Comparison of ENCODE assay signal across 2 cellular contexts in the genomic region with DNA sequence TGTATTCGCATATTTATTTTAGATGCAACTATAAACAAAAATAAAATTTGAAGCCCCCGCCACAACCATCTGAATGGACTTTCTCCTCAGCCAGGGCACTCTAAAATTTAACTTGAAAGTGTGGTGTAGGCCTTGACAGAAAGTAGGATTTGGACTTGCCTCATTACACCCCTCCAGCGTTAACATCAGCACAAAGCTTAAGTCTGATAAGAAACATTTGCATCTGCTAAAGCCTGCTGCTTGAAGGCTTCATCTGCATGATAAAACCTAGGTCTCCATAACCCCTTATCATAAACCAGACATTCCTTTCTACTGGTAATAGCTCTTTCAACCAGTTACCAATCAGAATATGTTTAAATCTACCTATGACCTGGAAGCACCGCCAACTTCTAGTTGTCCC.
TF ChIP-seq lines count a peak whose summit lies in the region.

No MANE protein-coding gene starts in this region.

TF ChIP-seq in GM23338, 12 proteins besides CTCF, POLR2A, EP300 and RAD21 (continued from another document):
- TF ChIP-seq, protein P1, sequence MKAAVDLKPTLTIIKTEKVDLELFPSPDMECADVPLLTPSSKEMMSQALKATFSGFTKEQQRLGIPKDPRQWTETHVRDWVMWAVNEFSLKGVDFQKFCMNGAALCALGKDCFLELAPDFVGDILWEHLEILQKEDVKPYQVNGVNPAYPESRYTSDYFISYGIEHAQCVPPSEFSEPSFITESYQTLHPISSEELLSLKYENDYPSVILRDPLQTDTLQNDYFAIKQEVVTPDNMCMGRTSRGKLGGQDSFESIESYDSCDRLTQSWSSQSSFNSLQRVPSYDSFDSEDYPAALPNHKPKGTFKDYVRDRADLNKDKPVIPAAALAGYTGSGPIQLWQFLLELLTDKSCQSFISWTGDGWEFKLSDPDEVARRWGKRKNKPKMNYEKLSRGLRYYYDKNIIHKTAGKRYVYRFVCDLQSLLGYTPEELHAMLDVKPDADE (IDR thresholded peaks at IDR 0.05): no peak
- TF ChIP-seq NANOG (IDR thresholded peaks at IDR 0.05; ENCODE audit: borderline replicate concordance) (no peak), CREB1 (CRISPR knock-in tag; IDR thresholded peaks at IDR 0.05; ENCODE audit: low read depth) (no peak), ZNF331 (CRISPR knock-in tag; IDR thresholded peaks at IDR 0.05; ENCODE audit: low read depth) (no peak), EZH2 (IDR thresholded peaks at IDR 0.05; ENCODE audit: low read depth, unreplicated experiment) (no peak), JUNB (IDR thresholded peaks at IDR 0.05; ENCODE audit: unreplicated experiment) (no peak), POLR2AphosphoS5 (IDR thresholded peaks at IDR 0.05; ENCODE audit: low read depth) (no peak), STAT1 (IDR thresholded peaks at IDR 0.05; ENCODE audit: unreplicated experiment) (no peak)
- TF ChIP-seq, protein P2, sequence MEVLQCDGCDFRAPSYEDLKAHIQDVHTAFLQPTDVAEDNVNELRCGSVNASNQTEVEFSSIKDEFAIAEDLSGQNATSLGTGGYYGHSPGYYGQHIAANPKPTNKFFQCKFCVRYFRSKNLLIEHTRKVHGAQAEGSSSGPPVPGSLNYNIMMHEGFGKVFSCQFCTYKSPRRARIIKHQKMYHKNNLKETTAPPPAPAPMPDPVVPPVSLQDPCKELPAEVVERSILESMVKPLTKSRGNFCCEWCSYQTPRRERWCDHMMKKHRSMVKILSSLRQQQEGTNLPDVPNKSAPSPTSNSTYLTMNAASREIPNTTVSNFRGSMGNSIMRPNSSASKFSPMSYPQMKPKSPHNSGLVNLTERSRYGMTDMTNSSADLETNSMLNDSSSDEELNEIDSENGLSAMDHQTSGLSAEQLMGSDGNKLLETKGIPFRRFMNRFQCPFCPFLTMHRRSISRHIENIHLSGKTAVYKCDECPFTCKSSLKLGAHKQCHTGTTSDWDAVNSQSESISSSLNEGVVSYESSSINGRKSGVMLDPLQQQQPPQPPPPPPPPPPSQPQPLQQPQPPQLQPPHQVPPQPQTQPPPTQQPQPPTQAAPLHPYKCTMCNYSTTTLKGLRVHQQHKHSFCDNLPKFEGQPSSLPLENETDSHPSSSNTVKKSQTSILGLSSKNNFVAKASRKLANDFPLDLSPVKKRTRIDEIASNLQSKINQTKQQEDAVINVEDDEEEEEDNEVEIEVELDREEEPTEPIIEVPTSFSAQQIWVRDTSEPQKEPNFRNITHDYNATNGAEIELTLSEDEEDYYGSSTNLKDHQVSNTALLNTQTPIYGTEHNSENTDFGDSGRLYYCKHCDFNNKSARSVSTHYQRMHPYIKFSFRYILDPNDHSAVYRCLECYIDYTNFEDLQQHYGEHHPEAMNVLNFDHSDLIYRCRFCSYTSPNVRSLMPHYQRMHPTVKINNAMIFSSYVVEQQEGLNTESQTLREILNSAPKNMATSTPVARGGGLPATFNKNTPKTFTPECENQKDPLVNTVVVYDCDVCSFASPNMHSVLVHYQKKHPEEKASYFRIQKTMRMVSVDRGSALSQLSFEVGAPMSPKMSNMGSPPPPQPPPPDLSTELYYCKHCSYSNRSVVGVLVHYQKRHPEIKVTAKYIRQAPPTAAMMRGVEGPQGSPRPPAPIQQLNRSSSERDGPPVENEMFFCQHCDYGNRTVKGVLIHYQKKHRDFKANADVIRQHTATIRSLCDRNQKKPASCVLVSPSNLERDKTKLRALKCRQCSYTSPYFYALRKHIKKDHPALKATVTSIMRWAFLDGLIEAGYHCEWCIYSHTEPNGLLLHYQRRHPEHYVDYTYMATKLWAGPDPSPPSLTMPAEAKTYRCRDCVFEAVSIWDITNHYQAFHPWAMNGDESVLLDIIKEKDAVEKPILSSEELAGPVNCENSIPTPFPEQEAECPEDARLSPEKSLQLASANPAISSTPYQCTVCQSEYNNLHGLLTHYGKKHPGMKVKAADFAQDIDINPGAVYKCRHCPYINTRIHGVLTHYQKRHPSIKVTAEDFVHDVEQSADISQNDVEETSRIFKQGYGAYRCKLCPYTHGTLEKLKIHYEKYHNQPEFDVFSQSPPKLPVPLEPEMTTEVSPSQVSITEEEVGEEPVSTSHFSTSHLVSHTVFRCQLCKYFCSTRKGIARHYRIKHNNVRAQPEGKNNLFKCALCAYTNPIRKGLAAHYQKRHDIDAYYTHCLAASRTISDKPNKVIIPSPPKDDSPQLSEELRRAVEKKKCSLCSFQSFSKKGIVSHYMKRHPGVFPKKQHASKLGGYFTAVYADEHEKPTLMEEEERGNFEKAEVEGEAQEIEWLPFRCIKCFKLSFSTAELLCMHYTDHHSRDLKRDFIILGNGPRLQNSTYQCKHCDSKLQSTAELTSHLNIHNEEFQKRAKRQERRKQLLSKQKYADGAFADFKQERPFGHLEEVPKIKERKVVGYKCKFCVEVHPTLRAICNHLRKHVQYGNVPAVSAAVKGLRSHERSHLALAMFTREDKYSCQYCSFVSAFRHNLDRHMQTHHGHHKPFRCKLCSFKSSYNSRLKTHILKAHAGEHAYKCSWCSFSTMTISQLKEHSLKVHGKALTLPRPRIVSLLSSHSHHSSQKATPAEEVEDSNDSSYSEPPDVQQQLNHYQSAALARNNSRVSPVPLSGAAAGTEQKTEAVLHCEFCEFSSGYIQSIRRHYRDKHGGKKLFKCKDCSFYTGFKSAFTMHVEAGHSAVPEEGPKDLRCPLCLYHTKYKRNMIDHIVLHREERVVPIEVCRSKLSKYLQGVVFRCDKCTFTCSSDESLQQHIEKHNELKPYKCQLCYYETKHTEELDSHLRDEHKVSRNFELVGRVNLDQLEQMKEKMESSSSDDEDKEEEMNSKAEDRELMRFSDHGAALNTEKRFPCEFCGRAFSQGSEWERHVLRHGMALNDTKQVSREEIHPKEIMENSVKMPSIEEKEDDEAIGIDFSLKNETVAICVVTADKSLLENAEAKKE (CRISPR knock-in tag; IDR thresholded peaks at IDR 0.05): no peak
- TF ChIP-seq, protein P3, sequence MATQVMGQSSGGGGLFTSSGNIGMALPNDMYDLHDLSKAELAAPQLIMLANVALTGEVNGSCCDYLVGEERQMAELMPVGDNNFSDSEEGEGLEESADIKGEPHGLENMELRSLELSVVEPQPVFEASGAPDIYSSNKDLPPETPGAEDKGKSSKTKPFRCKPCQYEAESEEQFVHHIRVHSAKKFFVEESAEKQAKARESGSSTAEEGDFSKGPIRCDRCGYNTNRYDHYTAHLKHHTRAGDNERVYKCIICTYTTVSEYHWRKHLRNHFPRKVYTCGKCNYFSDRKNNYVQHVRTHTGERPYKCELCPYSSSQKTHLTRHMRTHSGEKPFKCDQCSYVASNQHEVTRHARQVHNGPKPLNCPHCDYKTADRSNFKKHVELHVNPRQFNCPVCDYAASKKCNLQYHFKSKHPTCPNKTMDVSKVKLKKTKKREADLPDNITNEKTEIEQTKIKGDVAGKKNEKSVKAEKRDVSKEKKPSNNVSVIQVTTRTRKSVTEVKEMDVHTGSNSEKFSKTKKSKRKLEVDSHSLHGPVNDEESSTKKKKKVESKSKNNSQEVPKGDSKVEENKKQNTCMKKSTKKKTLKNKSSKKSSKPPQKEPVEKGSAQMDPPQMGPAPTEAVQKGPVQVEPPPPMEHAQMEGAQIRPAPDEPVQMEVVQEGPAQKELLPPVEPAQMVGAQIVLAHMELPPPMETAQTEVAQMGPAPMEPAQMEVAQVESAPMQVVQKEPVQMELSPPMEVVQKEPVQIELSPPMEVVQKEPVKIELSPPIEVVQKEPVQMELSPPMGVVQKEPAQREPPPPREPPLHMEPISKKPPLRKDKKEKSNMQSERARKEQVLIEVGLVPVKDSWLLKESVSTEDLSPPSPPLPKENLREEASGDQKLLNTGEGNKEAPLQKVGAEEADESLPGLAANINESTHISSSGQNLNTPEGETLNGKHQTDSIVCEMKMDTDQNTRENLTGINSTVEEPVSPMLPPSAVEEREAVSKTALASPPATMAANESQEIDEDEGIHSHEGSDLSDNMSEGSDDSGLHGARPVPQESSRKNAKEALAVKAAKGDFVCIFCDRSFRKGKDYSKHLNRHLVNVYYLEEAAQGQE (IDR thresholded peaks at IDR 0.05; ENCODE audit: unreplicated experiment): no peak

TF ChIP-seq in WTC11, 78 proteins besides CTCF, POLR2A, EP300 and RAD21:
- TF ChIP-seq, protein P4, sequence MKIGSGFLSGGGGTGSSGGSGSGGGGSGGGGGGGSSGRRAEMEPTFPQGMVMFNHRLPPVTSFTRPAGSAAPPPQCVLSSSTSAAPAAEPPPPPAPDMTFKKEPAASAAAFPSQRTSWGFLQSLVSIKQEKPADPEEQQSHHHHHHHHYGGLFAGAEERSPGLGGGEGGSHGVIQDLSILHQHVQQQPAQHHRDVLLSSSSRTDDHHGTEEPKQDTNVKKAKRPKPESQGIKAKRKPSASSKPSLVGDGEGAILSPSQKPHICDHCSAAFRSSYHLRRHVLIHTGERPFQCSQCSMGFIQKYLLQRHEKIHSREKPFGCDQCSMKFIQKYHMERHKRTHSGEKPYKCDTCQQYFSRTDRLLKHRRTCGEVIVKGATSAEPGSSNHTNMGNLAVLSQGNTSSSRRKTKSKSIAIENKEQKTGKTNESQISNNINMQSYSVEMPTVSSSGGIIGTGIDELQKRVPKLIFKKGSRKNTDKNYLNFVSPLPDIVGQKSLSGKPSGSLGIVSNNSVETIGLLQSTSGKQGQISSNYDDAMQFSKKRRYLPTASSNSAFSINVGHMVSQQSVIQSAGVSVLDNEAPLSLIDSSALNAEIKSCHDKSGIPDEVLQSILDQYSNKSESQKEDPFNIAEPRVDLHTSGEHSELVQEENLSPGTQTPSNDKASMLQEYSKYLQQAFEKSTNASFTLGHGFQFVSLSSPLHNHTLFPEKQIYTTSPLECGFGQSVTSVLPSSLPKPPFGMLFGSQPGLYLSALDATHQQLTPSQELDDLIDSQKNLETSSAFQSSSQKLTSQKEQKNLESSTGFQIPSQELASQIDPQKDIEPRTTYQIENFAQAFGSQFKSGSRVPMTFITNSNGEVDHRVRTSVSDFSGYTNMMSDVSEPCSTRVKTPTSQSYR (CRISPR knock-in tag; IDR thresholded peaks at IDR 0.05): no peak
- TF ChIP-seq CREB1 (CRISPR knock-in tag; IDR thresholded peaks at IDR 0.05): no peak
- TF ChIP-seq SMAD3 (CRISPR knock-in tag; IDR thresholded peaks at IDR 0.05; ENCODE audit: borderline replicate concordance): no peak
- no peak for TF ChIP-seq ZNF423 (CRISPR knock-in tag; IDR thresholded peaks at IDR 0.05)
- no peak for TF ChIP-seq ZNF121 (CRISPR knock-in tag; IDR thresholded peaks at IDR 0.05)
- no peak for TF ChIP-seq ELF4 (CRISPR knock-in tag; IDR thresholded peaks at IDR 0.05; ENCODE audit: low read depth)
- TF ChIP-seq, protein P5, sequence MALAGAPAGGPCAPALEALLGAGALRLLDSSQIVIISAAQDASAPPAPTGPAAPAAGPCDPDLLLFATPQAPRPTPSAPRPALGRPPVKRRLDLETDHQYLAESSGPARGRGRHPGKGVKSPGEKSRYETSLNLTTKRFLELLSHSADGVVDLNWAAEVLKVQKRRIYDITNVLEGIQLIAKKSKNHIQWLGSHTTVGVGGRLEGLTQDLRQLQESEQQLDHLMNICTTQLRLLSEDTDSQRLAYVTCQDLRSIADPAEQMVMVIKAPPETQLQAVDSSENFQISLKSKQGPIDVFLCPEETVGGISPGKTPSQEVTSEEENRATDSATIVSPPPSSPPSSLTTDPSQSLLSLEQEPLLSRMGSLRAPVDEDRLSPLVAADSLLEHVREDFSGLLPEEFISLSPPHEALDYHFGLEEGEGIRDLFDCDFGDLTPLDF (CRISPR knock-in tag; IDR thresholded peaks at IDR 0.05): no peak
- no peak for TF ChIP-seq JUN (CRISPR knock-in tag; IDR thresholded peaks at IDR 0.05)
- TF ChIP-seq CREM (CRISPR knock-in tag; IDR thresholded peaks at IDR 0.05): no peak
- TF ChIP-seq, protein P6, sequence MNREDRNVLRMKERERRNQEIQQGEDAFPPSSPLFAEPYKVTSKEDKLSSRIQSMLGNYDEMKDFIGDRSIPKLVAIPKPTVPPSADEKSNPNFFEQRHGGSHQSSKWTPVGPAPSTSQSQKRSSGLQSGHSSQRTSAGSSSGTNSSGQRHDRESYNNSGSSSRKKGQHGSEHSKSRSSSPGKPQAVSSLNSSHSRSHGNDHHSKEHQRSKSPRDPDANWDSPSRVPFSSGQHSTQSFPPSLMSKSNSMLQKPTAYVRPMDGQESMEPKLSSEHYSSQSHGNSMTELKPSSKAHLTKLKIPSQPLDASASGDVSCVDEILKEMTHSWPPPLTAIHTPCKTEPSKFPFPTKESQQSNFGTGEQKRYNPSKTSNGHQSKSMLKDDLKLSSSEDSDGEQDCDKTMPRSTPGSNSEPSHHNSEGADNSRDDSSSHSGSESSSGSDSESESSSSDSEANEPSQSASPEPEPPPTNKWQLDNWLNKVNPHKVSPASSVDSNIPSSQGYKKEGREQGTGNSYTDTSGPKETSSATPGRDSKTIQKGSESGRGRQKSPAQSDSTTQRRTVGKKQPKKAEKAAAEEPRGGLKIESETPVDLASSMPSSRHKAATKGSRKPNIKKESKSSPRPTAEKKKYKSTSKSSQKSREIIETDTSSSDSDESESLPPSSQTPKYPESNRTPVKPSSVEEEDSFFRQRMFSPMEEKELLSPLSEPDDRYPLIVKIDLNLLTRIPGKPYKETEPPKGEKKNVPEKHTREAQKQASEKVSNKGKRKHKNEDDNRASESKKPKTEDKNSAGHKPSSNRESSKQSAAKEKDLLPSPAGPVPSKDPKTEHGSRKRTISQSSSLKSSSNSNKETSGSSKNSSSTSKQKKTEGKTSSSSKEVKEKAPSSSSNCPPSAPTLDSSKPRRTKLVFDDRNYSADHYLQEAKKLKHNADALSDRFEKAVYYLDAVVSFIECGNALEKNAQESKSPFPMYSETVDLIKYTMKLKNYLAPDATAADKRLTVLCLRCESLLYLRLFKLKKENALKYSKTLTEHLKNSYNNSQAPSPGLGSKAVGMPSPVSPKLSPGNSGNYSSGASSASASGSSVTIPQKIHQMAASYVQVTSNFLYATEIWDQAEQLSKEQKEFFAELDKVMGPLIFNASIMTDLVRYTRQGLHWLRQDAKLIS (CRISPR knock-in tag; IDR thresholded peaks at IDR 0.05; ENCODE audit: borderline replicate concordance): no peak
- no peak for TF ChIP-seq OVOL2 (CRISPR knock-in tag; IDR thresholded peaks at IDR 0.05; ENCODE audit: borderline replicate concordance)
- no peak for TF ChIP-seq NR1H2 (CRISPR knock-in tag; IDR thresholded peaks at IDR 0.05)
- TF ChIP-seq, protein P7, sequence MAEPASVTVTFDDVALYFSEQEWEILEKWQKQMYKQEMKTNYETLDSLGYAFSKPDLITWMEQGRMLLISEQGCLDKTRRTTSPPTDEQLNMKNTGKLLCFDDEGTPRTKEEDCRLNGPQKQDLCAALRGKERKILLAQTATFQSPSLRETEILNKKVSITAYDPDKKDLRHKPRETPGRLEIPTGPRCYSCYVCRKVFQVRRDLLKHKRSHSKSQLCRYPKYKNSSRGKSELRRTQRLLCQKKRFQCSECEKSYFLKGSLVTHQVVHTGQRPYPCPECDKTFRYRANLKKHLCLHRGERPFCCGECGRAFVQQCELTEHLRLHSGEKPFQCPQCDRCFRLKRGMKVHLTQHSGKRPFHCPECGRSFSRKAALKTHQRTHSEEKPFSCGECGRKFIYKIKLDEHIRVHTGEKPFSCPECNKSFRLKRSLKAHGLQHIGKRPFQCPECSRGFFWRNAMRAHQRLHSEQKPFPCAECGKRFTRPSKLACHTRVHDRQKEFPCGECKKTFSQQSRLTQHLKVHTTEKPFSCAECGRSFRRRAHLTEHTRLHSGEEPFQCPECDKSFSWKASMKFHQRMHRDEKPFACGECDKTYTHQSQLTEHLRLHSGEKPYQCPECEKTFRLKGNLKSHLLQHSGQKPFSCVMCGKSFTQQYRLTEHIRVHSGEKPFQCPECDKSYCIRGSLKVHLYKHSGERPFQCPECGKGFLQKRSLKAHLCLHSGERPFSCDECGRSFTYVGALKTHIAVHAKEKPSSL (CRISPR knock-in tag; conservative IDR thresholded peaks at IDR 0.05): no peak
- no peak for TF ChIP-seq SOX15 (CRISPR knock-in tag; IDR thresholded peaks at IDR 0.05)
- TF ChIP-seq, protein P8, sequence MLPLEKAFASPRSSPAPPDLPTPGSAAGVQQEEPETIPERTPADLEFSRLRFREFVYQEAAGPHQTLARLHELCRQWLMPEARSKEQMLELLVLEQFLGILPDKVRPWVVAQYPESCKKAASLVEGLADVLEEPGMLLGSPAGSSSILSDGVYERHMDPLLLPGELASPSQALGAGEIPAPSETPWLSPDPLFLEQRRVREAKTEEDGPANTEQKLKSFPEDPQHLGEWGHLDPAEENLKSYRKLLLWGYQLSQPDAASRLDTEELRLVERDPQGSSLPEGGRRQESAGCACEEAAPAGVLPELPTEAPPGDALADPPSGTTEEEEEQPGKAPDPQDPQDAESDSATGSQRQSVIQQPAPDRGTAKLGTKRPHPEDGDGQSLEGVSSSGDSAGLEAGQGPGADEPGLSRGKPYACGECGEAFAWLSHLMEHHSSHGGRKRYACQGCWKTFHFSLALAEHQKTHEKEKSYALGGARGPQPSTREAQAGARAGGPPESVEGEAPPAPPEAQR (CRISPR knock-in tag; IDR thresholded peaks at IDR 0.05): no peak
TF ChIP-seq in WTC11: peak in this region for 0.
